Comparison of ENCODE assay signal across 1 cellular context in genomic region chr15:92882697-92883642, GRCh38.
TF ChIP-seq lines count a peak whose summit lies in the region.

No MANE protein-coding gene starts in this region.

TF ChIP-seq in HepG2, 621 proteins besides CTCF, POLR2A, EP300 and RAD21 (continued from another document and continues in another):
- TF ChIP-seq, protein P1, sequence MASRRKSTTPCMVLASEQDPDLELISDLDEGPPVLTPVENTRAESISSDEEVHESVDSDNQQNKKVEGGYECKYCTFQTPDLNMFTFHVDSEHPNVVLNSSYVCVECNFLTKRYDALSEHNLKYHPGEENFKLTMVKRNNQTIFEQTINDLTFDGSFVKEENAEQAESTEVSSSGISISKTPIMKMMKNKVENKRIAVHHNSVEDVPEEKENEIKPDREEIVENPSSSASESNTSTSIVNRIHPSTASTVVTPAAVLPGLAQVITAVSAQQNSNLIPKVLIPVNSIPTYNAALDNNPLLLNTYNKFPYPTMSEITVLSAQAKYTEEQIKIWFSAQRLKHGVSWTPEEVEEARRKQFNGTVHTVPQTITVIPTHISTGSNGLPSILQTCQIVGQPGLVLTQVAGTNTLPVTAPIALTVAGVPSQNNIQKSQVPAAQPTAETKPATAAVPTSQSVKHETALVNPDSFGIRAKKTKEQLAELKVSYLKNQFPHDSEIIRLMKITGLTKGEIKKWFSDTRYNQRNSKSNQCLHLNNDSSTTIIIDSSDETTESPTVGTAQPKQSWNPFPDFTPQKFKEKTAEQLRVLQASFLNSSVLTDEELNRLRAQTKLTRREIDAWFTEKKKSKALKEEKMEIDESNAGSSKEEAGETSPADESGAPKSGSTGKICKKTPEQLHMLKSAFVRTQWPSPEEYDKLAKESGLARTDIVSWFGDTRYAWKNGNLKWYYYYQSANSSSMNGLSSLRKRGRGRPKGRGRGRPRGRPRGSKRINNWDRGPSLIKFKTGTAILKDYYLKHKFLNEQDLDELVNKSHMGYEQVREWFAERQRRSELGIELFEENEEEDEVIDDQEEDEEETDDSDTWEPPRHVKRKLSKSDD (CRISPR knock-in tag; IDR thresholded peaks at IDR 0.05; ENCODE audit: low read depth): peak; percentile 32; the same call in 1 of the 2 replicates
- TF ChIP-seq ZNF660 (CRISPR knock-in tag; IDR thresholded peaks at IDR 0.05; ENCODE audit: borderline replicate concordance, low read depth): no peak
- no peak for TF ChIP-seq ZNF235 (CRISPR knock-in tag; IDR thresholded peaks at IDR 0.05; ENCODE audit: borderline replicate concordance)
- TF ChIP-seq ZNF7 (CRISPR knock-in tag; IDR thresholded peaks at IDR 0.05): no peak
- no peak for TF ChIP-seq NR3C1 (CRISPR knock-in tag; IDR thresholded peaks at IDR 0.05)
- TF ChIP-seq ZFP82 (CRISPR knock-in tag; IDR thresholded peaks at IDR 0.05; ENCODE audit: borderline replicate concordance): no peak
- 0 out of 2 replicates have a peak, but pooled peaks have one; percentile 12 for TF ChIP-seq RXRB (CRISPR knock-in tag; IDR thresholded peaks at IDR 0.05; ENCODE audit: borderline replicate concordance)
- no peak for TF ChIP-seq CERS6 (CRISPR knock-in tag; IDR thresholded peaks at IDR 0.05)
- peak; percentile 66; the same call in 1 of the 2 replicates for TF ChIP-seq SAP130 (CRISPR knock-in tag; IDR thresholded peaks at IDR 0.05; ENCODE audit: low read depth)
- TF ChIP-seq GFI1 (CRISPR knock-in tag; IDR thresholded peaks at IDR 0.05; ENCODE audit: borderline replicate concordance): no peak
- no peak for TF ChIP-seq ZNF724P (CRISPR knock-in tag; IDR thresholded peaks at IDR 0.05; ENCODE audit: borderline replicate concordance)
- TF ChIP-seq, protein P2, sequence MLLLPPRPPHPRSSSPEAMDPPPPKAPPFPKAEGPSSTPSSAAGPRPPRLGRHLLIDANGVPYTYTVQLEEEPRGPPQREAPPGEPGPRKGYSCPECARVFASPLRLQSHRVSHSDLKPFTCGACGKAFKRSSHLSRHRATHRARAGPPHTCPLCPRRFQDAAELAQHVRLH (CRISPR knock-in tag; IDR thresholded peaks at IDR 0.05; ENCODE audit: borderline replicate concordance, low read depth): no peak
- no peak for TF ChIP-seq ZNF414 (CRISPR knock-in tag; IDR thresholded peaks at IDR 0.05)
- TF ChIP-seq ARNT (IDR thresholded peaks at IDR 0.05): no peak
- TF ChIP-seq MTF2 (CRISPR knock-in tag; IDR thresholded peaks at IDR 0.05; ENCODE audit: borderline replicate concordance): no peak
- TF ChIP-seq RFXAP (CRISPR knock-in tag; IDR thresholded peaks at IDR 0.05; ENCODE audit: borderline replicate concordance): no peak
- no peak for TF ChIP-seq ZNF597 (CRISPR knock-in tag; IDR thresholded peaks at IDR 0.05)
- TF ChIP-seq ZBTB21 (CRISPR knock-in tag; IDR thresholded peaks at IDR 0.05): no peak
- TF ChIP-seq HMGXB4 (CRISPR knock-in tag; IDR thresholded peaks at IDR 0.05; ENCODE audit: borderline replicate concordance in 1 of 2, low read depth in 1 of 2): no peak; a peak in 1 of 4 replicates
- no peak for TF ChIP-seq PLRG1 (conservative IDR thresholded peaks at IDR 0.05)
- TF ChIP-seq, protein P3, sequence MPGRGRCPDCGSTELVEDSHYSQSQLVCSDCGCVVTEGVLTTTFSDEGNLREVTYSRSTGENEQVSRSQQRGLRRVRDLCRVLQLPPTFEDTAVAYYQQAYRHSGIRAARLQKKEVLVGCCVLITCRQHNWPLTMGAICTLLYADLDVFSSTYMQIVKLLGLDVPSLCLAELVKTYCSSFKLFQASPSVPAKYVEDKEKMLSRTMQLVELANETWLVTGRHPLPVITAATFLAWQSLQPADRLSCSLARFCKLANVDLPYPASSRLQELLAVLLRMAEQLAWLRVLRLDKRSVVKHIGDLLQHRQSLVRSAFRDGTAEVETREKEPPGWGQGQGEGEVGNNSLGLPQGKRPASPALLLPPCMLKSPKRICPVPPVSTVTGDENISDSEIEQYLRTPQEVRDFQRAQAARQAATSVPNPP (CRISPR knock-in tag; IDR thresholded peaks at IDR 0.05): no peak
- no peak for TF ChIP-seq ZFP37 (CRISPR knock-in tag; IDR thresholded peaks at IDR 0.05; ENCODE audit: borderline replicate concordance)
- TF ChIP-seq, protein P4, sequence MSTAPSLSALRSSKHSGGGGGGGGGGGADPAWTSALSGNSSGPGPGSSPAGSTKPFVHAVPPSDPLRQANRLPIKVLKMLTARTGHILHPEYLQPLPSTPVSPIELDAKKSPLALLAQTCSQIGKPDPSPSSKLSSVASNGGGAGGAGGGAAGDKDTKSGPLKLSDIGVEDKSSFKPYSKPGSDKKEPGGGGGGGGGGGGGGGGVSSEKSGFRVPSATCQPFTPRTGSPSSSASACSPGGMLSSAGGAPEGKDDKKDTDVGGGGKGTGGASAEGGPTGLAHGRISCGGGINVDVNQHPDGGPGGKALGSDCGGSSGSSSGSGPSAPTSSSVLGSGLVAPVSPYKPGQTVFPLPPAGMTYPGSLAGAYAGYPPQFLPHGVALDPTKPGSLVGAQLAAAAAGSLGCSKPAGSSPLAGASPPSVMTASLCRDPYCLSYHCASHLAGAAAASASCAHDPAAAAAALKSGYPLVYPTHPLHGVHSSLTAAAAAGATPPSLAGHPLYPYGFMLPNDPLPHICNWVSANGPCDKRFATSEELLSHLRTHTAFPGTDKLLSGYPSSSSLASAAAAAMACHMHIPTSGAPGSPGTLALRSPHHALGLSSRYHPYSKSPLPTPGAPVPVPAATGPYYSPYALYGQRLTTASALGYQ (CRISPR knock-in tag; IDR thresholded peaks at IDR 0.05): no peak
- TF ChIP-seq ZNF768 (CRISPR knock-in tag; IDR thresholded peaks at IDR 0.05): peak; percentile 44; the same call in 1 of the 2 replicates
- TF ChIP-seq ZNF589 (CRISPR knock-in tag; conservative IDR thresholded peaks at IDR 0.05): no peak
- peak; percentile 98 for TF ChIP-seq MAZ (IDR thresholded peaks at IDR 0.05; ENCODE audit: borderline replicate concordance, low read depth, low read length)
- peak; percentile 85; the same call in 1 of the 2 replicates for TF ChIP-seq MAZ (CRISPR knock-in tag; IDR thresholded peaks at IDR 0.05; ENCODE audit: low read depth)
- TF ChIP-seq RBM39 (IDR thresholded peaks at IDR 0.05; ENCODE audit: low read depth, low read length, poor library complexity, severe bottlenecking): peak; percentile 50
- TF ChIP-seq, protein P5, sequence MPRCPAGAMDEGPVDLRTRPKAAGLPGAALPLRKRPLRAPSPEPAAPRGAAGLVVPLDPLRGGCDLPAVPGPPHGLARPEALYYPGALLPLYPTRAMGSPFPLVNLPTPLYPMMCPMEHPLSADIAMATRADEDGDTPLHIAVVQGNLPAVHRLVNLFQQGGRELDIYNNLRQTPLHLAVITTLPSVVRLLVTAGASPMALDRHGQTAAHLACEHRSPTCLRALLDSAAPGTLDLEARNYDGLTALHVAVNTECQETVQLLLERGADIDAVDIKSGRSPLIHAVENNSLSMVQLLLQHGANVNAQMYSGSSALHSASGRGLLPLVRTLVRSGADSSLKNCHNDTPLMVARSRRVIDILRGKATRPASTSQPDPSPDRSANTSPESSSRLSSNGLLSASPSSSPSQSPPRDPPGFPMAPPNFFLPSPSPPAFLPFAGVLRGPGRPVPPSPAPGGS (CRISPR knock-in tag; IDR thresholded peaks at IDR 0.05): no peak
- TF ChIP-seq YEATS4 (CRISPR knock-in tag; IDR thresholded peaks at IDR 0.05; ENCODE audit: borderline replicate concordance): peak; percentile 54
- TF ChIP-seq, protein P6, sequence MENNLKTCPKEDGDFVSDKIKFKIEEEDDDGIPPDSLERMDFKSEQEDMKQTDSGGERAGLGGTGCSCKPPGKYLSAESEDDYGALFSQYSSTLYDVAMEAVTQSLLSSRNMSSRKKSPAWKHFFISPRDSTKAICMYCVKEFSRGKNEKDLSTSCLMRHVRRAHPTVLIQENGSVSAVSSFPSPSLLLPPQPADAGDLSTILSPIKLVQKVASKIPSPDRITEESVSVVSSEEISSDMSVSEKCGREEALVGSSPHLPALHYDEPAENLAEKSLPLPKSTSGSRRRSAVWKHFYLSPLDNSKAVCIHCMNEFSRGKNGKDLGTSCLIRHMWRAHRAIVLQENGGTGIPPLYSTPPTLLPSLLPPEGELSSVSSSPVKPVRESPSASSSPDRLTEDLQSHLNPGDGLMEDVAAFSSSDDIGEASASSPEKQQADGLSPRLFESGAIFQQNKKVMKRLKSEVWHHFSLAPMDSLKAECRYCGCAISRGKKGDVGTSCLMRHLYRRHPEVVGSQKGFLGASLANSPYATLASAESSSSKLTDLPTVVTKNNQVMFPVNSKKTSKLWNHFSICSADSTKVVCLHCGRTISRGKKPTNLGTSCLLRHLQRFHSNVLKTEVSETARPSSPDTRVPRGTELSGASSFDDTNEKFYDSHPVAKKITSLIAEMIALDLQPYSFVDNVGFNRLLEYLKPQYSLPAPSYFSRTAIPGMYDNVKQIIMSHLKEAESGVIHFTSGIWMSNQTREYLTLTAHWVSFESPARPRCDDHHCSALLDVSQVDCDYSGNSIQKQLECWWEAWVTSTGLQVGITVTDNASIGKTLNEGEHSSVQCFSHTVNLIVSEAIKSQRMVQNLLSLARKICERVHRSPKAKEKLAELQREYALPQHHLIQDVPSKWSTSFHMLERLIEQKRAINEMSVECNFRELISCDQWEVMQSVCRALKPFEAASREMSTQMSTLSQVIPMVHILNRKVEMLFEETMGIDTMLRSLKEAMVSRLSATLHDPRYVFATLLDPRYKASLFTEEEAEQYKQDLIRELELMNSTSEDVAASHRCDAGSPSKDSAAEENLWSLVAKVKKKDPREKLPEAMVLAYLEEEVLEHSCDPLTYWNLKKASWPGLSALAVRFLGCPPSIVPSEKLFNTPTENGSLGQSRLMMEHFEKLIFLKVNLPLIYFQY (CRISPR knock-in tag; IDR thresholded peaks at IDR 0.05; ENCODE audit: borderline replicate concordance): no peak
- TF ChIP-seq GZF1 (CRISPR knock-in tag; IDR thresholded peaks at IDR 0.05): no peak
- TF ChIP-seq NKX3-1 (CRISPR knock-in tag; IDR thresholded peaks at IDR 0.05): no peak
- no peak for TF ChIP-seq ZFP62 (CRISPR knock-in tag; IDR thresholded peaks at IDR 0.05)
- no peak for TF ChIP-seq AKAP8 (CRISPR knock-in tag; IDR thresholded peaks at IDR 0.05)
- no peak for TF ChIP-seq ZEB1 (IDR thresholded peaks at IDR 0.05; ENCODE audit: insufficient replicate concordance, low read depth)
- peak; percentile 94 for TF ChIP-seq YY1 (IDR thresholded peaks at IDR 0.05; ENCODE audit: insufficient read depth, insufficient replicate concordance, low read depth, low read length)
- no peak for TF ChIP-seq TSC22D2 (CRISPR knock-in tag; IDR thresholded peaks at IDR 0.05; ENCODE audit: borderline replicate concordance)
- TF ChIP-seq FOXA1 (IDR thresholded peaks at IDR 0.05): no peak
- 0 out of 2 replicates have a peak, but pooled peaks have one; percentile 3 for TF ChIP-seq FOXA1 (CRISPR knock-in tag; IDR thresholded peaks at IDR 0.05)
- TF ChIP-seq GPBP1L1 (CRISPR knock-in tag; IDR thresholded peaks at IDR 0.05): no peak
- TF ChIP-seq BATF2 (CRISPR knock-in tag; IDR thresholded peaks at IDR 0.05): no peak
- TF ChIP-seq ZNF446 (CRISPR knock-in tag; IDR thresholded peaks at IDR 0.05): no peak
- no peak for TF ChIP-seq ZNF343 (CRISPR knock-in tag; IDR thresholded peaks at IDR 0.05)
